ENCODE assay signal across 10 cellular contexts in the genomic region with DNA sequence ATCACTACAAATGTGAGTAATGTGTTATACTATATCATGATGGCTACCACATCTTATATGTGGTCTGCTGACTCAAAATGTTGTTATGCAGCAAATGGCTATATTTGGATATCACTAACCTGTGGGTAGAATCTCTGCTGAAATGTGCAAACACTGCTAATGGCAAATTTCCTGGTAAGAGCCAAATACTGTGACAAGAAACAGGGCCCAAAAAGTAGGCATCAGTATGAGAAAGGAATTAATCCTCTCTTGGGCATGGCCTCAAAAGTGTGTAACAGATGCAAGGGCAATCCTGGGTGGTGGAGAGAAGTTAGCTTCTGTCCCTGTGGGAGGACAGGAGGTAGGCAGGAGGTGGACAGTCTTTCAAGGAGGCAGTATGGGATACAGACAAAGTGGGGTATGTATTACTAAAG. TPM values are rescaled to one million over a fixed set of nuclear protein-coding genes. Genes with fewer than 3 reads are reported as not detected.
DNase-seq lines count a peak whose midpoint lies in the region; ATAC-seq, FAIRE-seq and TF ChIP-seq lines count a peak whose summit lies in the region.
"Had no signal": no experiment of that assay in that cellular context is flagged by ENCODE, and none has a peak within 500 bp of the region (broad histone marks: within the 10 kb centered on the region; RNA-seq: fewer than 3 reads in every experiment).

No MANE protein-coding gene starts in this region.

- CTCF ChIA-PET in WTC11 (lab: Charles Lee): interaction anchor here (0.6 kb wide), 1 partner anchor 11 kb away, joined by 3 read pairs; no protein-coding TSS in a partner anchor

- H3K27ac ChIP-seq in spleen: no peak overlapping the region

- H3K4me3 ChIP-seq in spleen: no peak overlapping the region

- no peaks in the 10 kb centered on the region for H3K27me3 Mint-ChIP-seq in activated naive CD8-positive, alpha-beta T cell treated with anti-CD3 and anti-CD28 coated beads, Interleukin-2, amount 10 ng/mL, durations not matched to agents 7 days and 5 days
- H3K27me3 Mint-ChIP-seq in WTC11 (ENCODE audit: low read depth): no peaks in the 10 kb centered on the region

- H3K27me3 ChIP-seq in spleen (replicated peaks in 1 of 7): no peaks in the 10 kb centered on the region

- FAIRE-seq in urothelium cell line (lab: Jason Lieb, UNC): peak; percentile 58

- no peaks in the 10 kb centered on the region for H3K9me3 Mint-ChIP-seq in activated naive CD4-positive, alpha-beta T cell treated with anti-CD3 and anti-CD28 coated beads, Interleukin-2, amount 50 U/mL, for 72 hours
- no peaks in the 10 kb centered on the region for H3K9me3 Mint-ChIP-seq in activated naive CD8-positive, alpha-beta T cell treated with anti-CD3 and anti-CD28 coated beads, Interleukin-2, amount 10 ng/mL, durations not matched to agents 7 days and 5 days
- H3K9me3 Mint-ChIP-seq in WTC11: no peaks in the 10 kb centered on the region
- H3K9me3 Mint-ChIP-seq: endodermal cell had no signal

- TF ChIP-seq POLR2A in spleen (IDR thresholded peaks at IDR 0.05): no peak

- no peak overlapping the region for H3K4me3 Mint-ChIP-seq in activated naive CD8-positive, alpha-beta T cell treated with anti-CD3 and anti-CD28 coated beads, Interleukin-2, amount 10 ng/mL, durations not matched to agents 7 days and 5 days
- H3K4me3 Mint-ChIP-seq in WTC11: no peak overlapping the region
- H3K4me3 Mint-ChIP-seq: endodermal cell had no signal

- no peaks in the 10 kb centered on the region for H3K9me3 ChIP-seq in spleen

- H3K4me1 ChIP-seq in spleen: peaks cover 0 to 66% (median 11%) of the 10 kb centered on the region in 6 donors

- TF ChIP-seq CTCF in WTC11 (IDR thresholded peaks at IDR 0.05) (no peak), spleen (IDR thresholded peaks at IDR 0.05 in 8 of 11, conservative IDR thresholded peaks at IDR 0.05 in 3 of 11) (no peak)

- peak overlapping the region; percentile 29 to 91 for H3K27ac Mint-ChIP-seq in activated naive CD4-positive, alpha-beta T cell treated with anti-CD3 and anti-CD28 coated beads, Interleukin-2, amount 50 U/mL, for 72 hours
- H3K27ac Mint-ChIP-seq in activated naive CD8-positive, alpha-beta T cell treated with anti-CD3 and anti-CD28 coated beads, Interleukin-2, amount 10 ng/mL, durations not matched to agents 7 days and 5 days: no peak overlapping the region
- no peak overlapping the region for H3K27ac Mint-ChIP-seq in WTC11
- H3K27ac Mint-ChIP-seq: endodermal cell had no signal

- peaks cover 0 to 18% (median 4%) of the 10 kb centered on the region in 6 donors for H3K36me3 ChIP-seq in spleen

- peaks cover under 1 to 11% of the 10 kb centered on the region in 2 donors for H3K36me3 Mint-ChIP-seq in activated naive CD4-positive, alpha-beta T cell treated with anti-CD3 and anti-CD28 coated beads, Interleukin-2, amount 50 U/mL, for 72 hours
- H3K36me3 Mint-ChIP-seq in activated naive CD8-positive, alpha-beta T cell treated with anti-CD3 and anti-CD28 coated beads, Interleukin-2, amount 10 ng/mL, durations not matched to agents 7 days and 5 days: peaks cover 11% of the 10 kb centered on the region
- no peaks in the 10 kb centered on the region; the same call in none of the 2 replicates for H3K36me3 Mint-ChIP-seq in WTC11

- peaks cover 11% of the 10 kb centered on the region for H3K4me1 Mint-ChIP-seq in activated naive CD8-positive, alpha-beta T cell treated with anti-CD3 and anti-CD28 coated beads, Interleukin-2, amount 10 ng/mL, durations not matched to agents 7 days and 5 days
- H3K4me1 Mint-ChIP-seq in WTC11: peaks cover 28% of the 10 kb centered on the region

- POLR2A ChIA-PET in activated naive CD8-positive, alpha-beta T cell treated with anti-CD3 and anti-CD28 coated beads, Interleukin-2, amount 10 ng/mL, durations not matched to agents 7 days and 5 days (lab: Charles Lee): no interaction called here
- POLR2A ChIA-PET in WTC11 (lab: Charles Lee): no interaction called here

- peak; percentile 68 to 91 for ATAC-seq in activated naive CD4-positive, alpha-beta T cell treated with anti-CD3 and anti-CD28 coated beads, Interleukin-2, amount 50 U/mL, for 72 hours
- peak; percentile 57 for ATAC-seq in HG03108 (IDR thresholded peaks at IDR 0.05; ENCODE audit: unreplicated experiment)
- ATAC-seq in activated naive CD8-positive, alpha-beta T cell treated with anti-CD3 and anti-CD28 coated beads, Interleukin-2, amount 10 ng/mL, durations not matched to agents 7 days and 5 days (ENCODE audit: low read depth): peak; percentile 61
- ATAC-seq in WTC11: no peak

- intact Hi-C loops in spleen (cut with DNase I; ENCODE audit: low total_unique reads): no loop called here

- DNase-seq in activated naive CD4-positive, alpha-beta T cell treated with anti-CD3 and anti-CD28 coated beads, Interleukin-2, amount 50 U/mL, for 72 hours (ENCODE audit: low spot score in 2 of 2): peak in 1 of 2 donors; percentile 25
- no peak for DNase-seq in activated naive CD4-positive, alpha-beta T cell (lab: John Stamatoyannopoulos, UW)
- no peak for DNase-seq in activated naive CD8-positive, alpha-beta T cell treated with anti-CD3 and anti-CD28 coated beads, Interleukin-2, amount 10 ng/mL, durations not matched to agents 7 days and 5 days
- DNase-seq in urothelium cell line (ENCODE audit: low spot score) (peak; percentile 5), WTC11 (ENCODE audit: low spot score) (no peak), spleen (no peak)
- DNase-seq in stimulated activated CD4-positive, alpha-beta T cell treated with anti-CD3 and anti-CD28 coated beads, Interleukin-2, amount 100 ng/mL, for 24 hours: no peak
- DNase-seq: DMS79 treated with DMSO at 0.1 percent for 48 hours, endodermal cell had no signal

TF ChIP-seq in WTC11, 78 proteins besides CTCF, POLR2A, EP300 and RAD21 (continues in another document):
- TF ChIP-seq, protein P1, sequence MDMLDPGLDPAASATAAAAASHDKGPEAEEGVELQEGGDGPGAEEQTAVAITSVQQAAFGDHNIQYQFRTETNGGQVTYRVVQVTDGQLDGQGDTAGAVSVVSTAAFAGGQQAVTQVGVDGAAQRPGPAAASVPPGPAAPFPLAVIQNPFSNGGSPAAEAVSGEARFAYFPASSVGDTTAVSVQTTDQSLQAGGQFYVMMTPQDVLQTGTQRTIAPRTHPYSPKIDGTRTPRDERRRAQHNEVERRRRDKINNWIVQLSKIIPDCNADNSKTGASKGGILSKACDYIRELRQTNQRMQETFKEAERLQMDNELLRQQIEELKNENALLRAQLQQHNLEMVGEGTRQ (CRISPR knock-in tag; IDR thresholded peaks at IDR 0.05): no peak
- no peak for TF ChIP-seq FOXJ3 (CRISPR knock-in tag; IDR thresholded peaks at IDR 0.05; ENCODE audit: borderline replicate concordance)
- no peak for TF ChIP-seq ZNF317 (CRISPR knock-in tag; IDR thresholded peaks at IDR 0.05; ENCODE audit: borderline replicate concordance, low read depth)
- TF ChIP-seq GTF2I (CRISPR knock-in tag; conservative IDR thresholded peaks at IDR 0.05): no peak
- TF ChIP-seq, protein P2, sequence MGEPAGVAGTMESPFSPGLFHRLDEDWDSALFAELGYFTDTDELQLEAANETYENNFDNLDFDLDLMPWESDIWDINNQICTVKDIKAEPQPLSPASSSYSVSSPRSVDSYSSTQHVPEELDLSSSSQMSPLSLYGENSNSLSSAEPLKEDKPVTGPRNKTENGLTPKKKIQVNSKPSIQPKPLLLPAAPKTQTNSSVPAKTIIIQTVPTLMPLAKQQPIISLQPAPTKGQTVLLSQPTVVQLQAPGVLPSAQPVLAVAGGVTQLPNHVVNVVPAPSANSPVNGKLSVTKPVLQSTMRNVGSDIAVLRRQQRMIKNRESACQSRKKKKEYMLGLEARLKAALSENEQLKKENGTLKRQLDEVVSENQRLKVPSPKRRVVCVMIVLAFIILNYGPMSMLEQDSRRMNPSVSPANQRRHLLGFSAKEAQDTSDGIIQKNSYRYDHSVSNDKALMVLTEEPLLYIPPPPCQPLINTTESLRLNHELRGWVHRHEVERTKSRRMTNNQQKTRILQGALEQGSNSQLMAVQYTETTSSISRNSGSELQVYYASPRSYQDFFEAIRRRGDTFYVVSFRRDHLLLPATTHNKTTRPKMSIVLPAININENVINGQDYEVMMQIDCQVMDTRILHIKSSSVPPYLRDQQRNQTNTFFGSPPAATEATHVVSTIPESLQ (CRISPR knock-in tag; IDR thresholded peaks at IDR 0.05): no peak
- TF ChIP-seq EMX1 (CRISPR knock-in tag; IDR thresholded peaks at IDR 0.05): no peak
- TF ChIP-seq, protein P3, sequence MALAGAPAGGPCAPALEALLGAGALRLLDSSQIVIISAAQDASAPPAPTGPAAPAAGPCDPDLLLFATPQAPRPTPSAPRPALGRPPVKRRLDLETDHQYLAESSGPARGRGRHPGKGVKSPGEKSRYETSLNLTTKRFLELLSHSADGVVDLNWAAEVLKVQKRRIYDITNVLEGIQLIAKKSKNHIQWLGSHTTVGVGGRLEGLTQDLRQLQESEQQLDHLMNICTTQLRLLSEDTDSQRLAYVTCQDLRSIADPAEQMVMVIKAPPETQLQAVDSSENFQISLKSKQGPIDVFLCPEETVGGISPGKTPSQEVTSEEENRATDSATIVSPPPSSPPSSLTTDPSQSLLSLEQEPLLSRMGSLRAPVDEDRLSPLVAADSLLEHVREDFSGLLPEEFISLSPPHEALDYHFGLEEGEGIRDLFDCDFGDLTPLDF (CRISPR knock-in tag; IDR thresholded peaks at IDR 0.05): no peak

RNA-seq across cellular contexts. Expression of a gene that starts 13.3 kb away (rescaled TPM):
- 10 to 100 TPM; 61.3 to 77.3 TPM for total RNA-seq in activated naive CD4-positive, alpha-beta T cell treated with anti-CD3 and anti-CD28 coated beads, Interleukin-2, amount 50 U/mL, for 72 hours
- total RNA-seq in activated naive CD8-positive, alpha-beta T cell treated with anti-CD3 and anti-CD28 coated beads, Interleukin-2, amount 10 ng/mL, durations not matched to agents 7 days and 5 days: 10 to 100 TPM; 50.0 to 56.2 TPM
- total RNA-seq in WTC11 (2021): 39.9 to 42.5 TPM (median 42.0 TPM) in 3 replicates
- total RNA-seq in spleen: 10 to 100 TPM; 56.4 to 71.6 (median 60.3) TPM
- polyA plus RNA-seq in spleen: 10 to 100 TPM; 16.3 to 18.1 (median 17.8) TPM

RNA-seq across cellular contexts. Expression of a gene that starts 26.8 kb away (rescaled TPM):
- 100 to 1,000 TPM; 317 to 414 TPM for total RNA-seq in activated naive CD4-positive, alpha-beta T cell treated with anti-CD3 and anti-CD28 coated beads, Interleukin-2, amount 50 U/mL, for 72 hours
- total RNA-seq in activated naive CD8-positive, alpha-beta T cell treated with anti-CD3 and anti-CD28 coated beads, Interleukin-2, amount 10 ng/mL, durations not matched to agents 7 days and 5 days: 100 to 1,000 TPM; 203 to 208 TPM
- 332 to 370 TPM (median 341 TPM) in 3 replicates for total RNA-seq in WTC11 (2021)
- 100 to 1,000 TPM in 3 of 7 donors, 10 to 100 TPM in 4; 53.4 to 124 (median 96.3) TPM for total RNA-seq in spleen
- polyA plus RNA-seq in spleen: 100 to 1,000 TPM; 123 to 195 (median 188) TPM

Comparison
In these comparisons a context has a peak if more than half of its experiments do, and no peak if none do; other contexts are left out.
1. H3K27ac Mint-ChIP-seq: peak in activated naive CD4-positive, alpha-beta T cell treated with anti-CD3 and anti-CD28 coated beads, Interleukin-2, amount 50 U/mL, for 72 hours (2 of 2); none in activated naive CD8-positive, alpha-beta T cell treated with anti-CD3 and anti-CD28 coated beads, Interleukin-2, amount 10 ng/mL, durations not matched to agents 7 days and 5 days (single experiment) and WTC11 (single experiment).